ENCODE assay signal across 21 cellular contexts in the genomic region with DNA sequence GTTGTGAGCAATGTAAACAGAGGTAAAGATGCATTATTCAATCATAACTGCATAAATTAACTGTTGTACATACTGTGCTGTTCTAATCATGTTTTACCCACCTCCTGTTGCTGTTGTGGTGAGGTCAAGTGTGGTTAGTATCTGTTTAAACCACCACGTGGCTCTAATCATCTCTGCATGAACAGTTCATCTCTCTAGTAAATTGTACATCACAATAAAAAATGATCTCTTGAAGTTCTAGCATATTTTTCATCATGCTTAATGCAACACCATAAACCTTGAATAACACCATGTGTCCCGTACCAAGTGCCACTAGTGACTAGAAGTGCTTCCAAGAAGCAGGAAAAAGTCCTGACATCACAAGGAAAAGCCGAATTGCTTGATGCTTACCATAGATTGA.
"Had no signal": no experiment of that assay in that cellular context is flagged by ENCODE, and none has a peak within 500 bp of the region (broad histone marks: within the 10 kb centered on the region; RNA-seq: fewer than 3 reads in every experiment).

No MANE protein-coding gene starts in this region.

- H3K4me3 ChIP-seq: adrenal gland, body of pancreas, esophagus muscularis mucosa, hepatocyte, mucosa of descending colon, neural progenitor cell, tibial nerve had no signal

- ATAC-seq: activated naive CD4-positive, alpha-beta T cell treated with anti-CD3 and anti-CD28 coated beads, Interleukin-2, amount 50 U/mL, for 72 hours; body of pancreas; foreskin keratinocyte; left cardiac atrium; mucosa of descending colon; naive thymus-derived CD4-positive, alpha-beta T cell; stimulated activated naive CD8-positive, alpha-beta T cell treated with anti-CD3 and anti-CD28 coated beads, Interleukin-15, Interleukin-2, amounts not matched to agents 100 U/mL and 50 U/mL, for 24 hours had no signal

- H3K9me3 ChIP-seq: adrenal gland, body of pancreas, esophagus muscularis mucosa, mucosa of descending colon, tibial nerve had no signal

- DNase-seq: activated CD4-positive, alpha-beta T cell treated with anti-CD3 and anti-CD28 coated beads for 1 hour; activated CD4-positive, alpha-beta T cell treated with anti-CD3 and anti-CD28 coated beads, Interleukin-2, amount 50 U/mL, for 4 hours; activated gamma-delta T cell treated with Interleukin-2 at 50 U/mL for 16 hours; activated T-cell treated with anti-CD3 and anti-CD28 coated beads for 4 hours; adrenal gland; body of pancreas; dermis blood vessel endothelial cell; effector memory CD4-positive, alpha-beta T cell; foreskin keratinocyte; left cardiac atrium; mesenchymal stem cell; mucosa of descending colon; naive thymus-derived CD4-positive, alpha-beta T cell; stimulated activated CD4-positive, alpha-beta T cell treated with anti-CD3 and anti-CD28 coated beads, Interleukin-2, amount 100 ng/mL, for 24 hours; stimulated activated naive CD8-positive, alpha-beta T cell treated with anti-CD3 and anti-CD28 coated beads, Interleukin-15, Interleukin-2, amounts not matched to agents 100 U/mL and 50 U/mL, for 24 hours; WERI-Rb-1 had no signal

- H3K36me3 ChIP-seq: adrenal gland, esophagus muscularis mucosa, neural progenitor cell, tibial nerve, WERI-Rb-1 had no signal

- H3K27ac ChIP-seq: adrenal gland, body of pancreas, esophagus muscularis mucosa, foreskin keratinocyte, hepatocyte, neural progenitor cell, tibial nerve, WERI-Rb-1 had no signal

- H3K4me1 ChIP-seq: adrenal gland, body of pancreas, esophagus muscularis mucosa, neural progenitor cell, tibial nerve had no signal
